Comparison of ENCODE assay signal across 23 cellular contexts in genomic region chr5:133703935-133704334, GRCh38.
DNase-seq lines count a peak whose midpoint lies in the region; ATAC-seq and TF ChIP-seq lines count a peak whose summit lies in the region.
"Had no signal": no experiment of that assay in that cellular context is flagged by ENCODE, and none has a peak within 500 bp of the region (broad histone marks: within the 10 kb centered on the region; RNA-seq: fewer than 3 reads in every experiment).

No MANE protein-coding gene starts in this region.

- H3K79me2 ChIP-seq in PC-3 (ENCODE audit: low read length) = no peaks in the 10 kb centered on the region

- H3K27ac Mint-ChIP-seq in endodermal cell = no peak overlapping the region
- no peak overlapping the region for H3K27ac Mint-ChIP-seq in type B pancreatic cell
- H3K27ac Mint-ChIP-seq: CD14-positive monocyte; CD4-positive, alpha-beta memory T cell; CD4-positive, CD25-positive, alpha-beta regulatory T cell; CD8-positive, alpha-beta memory T cell had no signal

- H2AFZ ChIP-seq in PC-3 (ENCODE audit: low read length) = no peak overlapping the region

- H3K27me3 Mint-ChIP-seq in endodermal cell (ENCODE audit: insufficient read depth) (peaks cover 6% of the 10 kb centered on the region), type B pancreatic cell (peaks cover 9% of the 10 kb centered on the region)
- H3K27me3 Mint-ChIP-seq: CD4-positive, CD25-positive, alpha-beta regulatory T cell had no signal

- H4K20me1 ChIP-seq in PC-3 (ENCODE audit: low read length) = no peaks in the 10 kb centered on the region
- H4K20me1 ChIP-seq: BLaER1 had no signal

- H3K9me3 Mint-ChIP-seq in endodermal cell (no peaks in the 10 kb centered on the region), type B pancreatic cell (peaks cover 7% of the 10 kb centered on the region)
- H3K9me3 Mint-ChIP-seq: CD8-positive, alpha-beta memory T cell had no signal

- no peaks in the 10 kb centered on the region for H3K36me3 ChIP-seq in endodermal cell (ENCODE audit: control insufficient read depth, insufficient read depth, low read length)
- no peaks in the 10 kb centered on the region for H3K36me3 ChIP-seq in PC-3 (ENCODE audit: low read depth, low read length)
- H3K36me3 ChIP-seq: BE2C, BLaER1 had no signal

- CTCF ChIA-PET in PC-3 (lab: Charles Lee) = no interaction called here

- POLR2A ChIA-PET in PC-3 (lab: Charles Lee; ENCODE audit: unreplicated experiment) = no interaction called here

- ATAC-seq in PC-3 = no peak
- ATAC-seq: GM12878 had no signal

- no peak overlapping the region for H3K4me3 Mint-ChIP-seq in endodermal cell
- H3K4me3 Mint-ChIP-seq in type B pancreatic cell = no peak overlapping the region
- H3K4me3 Mint-ChIP-seq: CD14-positive monocyte; CD4-positive, alpha-beta memory T cell; CD4-positive, CD25-positive, alpha-beta regulatory T cell; CD8-positive, alpha-beta memory T cell had no signal

- DNase-seq in SK-N-DZ (ENCODE audit: low spot score) = peak; percentile 60
- peak; percentile 19 for DNase-seq in endodermal cell
- DNase-seq in type B pancreatic cell (ENCODE audit: extremely low spot score, unreplicated experiment) = peak; percentile 43
- no peak for DNase-seq in PC-3
- no peak for DNase-seq in activated CD8-positive, alpha-beta memory T cell treated with anti-CD3 and anti-CD28 coated beads, Interleukin-2, amount 50 U/mL, for 4 hours
- DNase-seq: 8988T; ACHN; C1 segment of cervical spinal cord; CD4-positive, alpha-beta memory T cell; CD4-positive, CD25-positive, alpha-beta regulatory T cell; CD8-positive, alpha-beta memory T cell; COR-L47; DMS 273 treated with DMSO at 0.1 percent for 48 hours; DMS153; DMS53; DMS79; DND-41; EL; GDM1 had no signal

- WGBS in endodermal cell (ENCODE audit: insufficient coverage in 1 of 2, insufficient read length in 1 of 2), 2 experiments = 100% methylated on average over 1 of the region's 1 CpG

- BruUV-seq in PC-3 (replicated peaks; lab: Mats Ljungman, UMichigan) = no TSS peak

- H3K9ac ChIP-seq in endodermal cell (ENCODE audit: extremely low read depth, low read length, poor library complexity, severe bottlenecking) = no peak overlapping the region
- no peak overlapping the region for H3K9ac ChIP-seq in PC-3 (ENCODE audit: low read length)
- H3K9ac ChIP-seq: BLaER1 had no signal

- intact Hi-C loops in PC-3 (cut with micrococcal nuclease) = no loop called here

- H3K27ac ChIP-seq in endodermal cell (ENCODE audit: low read depth, low read length) (no peak overlapping the region), PC-3 (ENCODE audit: low read length) (no peak overlapping the region)
- H3K27ac ChIP-seq: BLaER1 had no signal

- H3K9me3 ChIP-seq in endodermal cell (ENCODE audit: control insufficient read depth, low read length) (no peaks in the 10 kb centered on the region), PC-3 (ENCODE audit: low read length) (no peaks in the 10 kb centered on the region)
- H3K9me3 ChIP-seq: BE2C, BLaER1 had no signal

- H3K4me1 ChIP-seq in endodermal cell (ENCODE audit: control insufficient read depth, insufficient read depth, low read length) = no peaks in the 10 kb centered on the region
- no peaks in the 10 kb centered on the region for H3K4me1 ChIP-seq in PC-3 (ENCODE audit: insufficient read depth, low read length)
- H3K4me1 ChIP-seq: BLaER1 had no signal

- no peaks in the 10 kb centered on the region for H3F3A ChIP-seq in PC-3 (ENCODE audit: low read length, unreplicated experiment)

- H3K36me3 Mint-ChIP-seq in endodermal cell (ENCODE audit: low read depth) (no peaks in the 10 kb centered on the region), type B pancreatic cell (no peaks in the 10 kb centered on the region)
- H3K36me3 Mint-ChIP-seq: CD14-positive monocyte; CD4-positive, alpha-beta memory T cell; CD4-positive, CD25-positive, alpha-beta regulatory T cell; CD8-positive, alpha-beta memory T cell had no signal

- H3K4me1 Mint-ChIP-seq in endodermal cell (no peaks in the 10 kb centered on the region), type B pancreatic cell (ENCODE audit: unreplicated experiment) (peaks cover 10% of the 10 kb centered on the region)
- H3K4me1 Mint-ChIP-seq: CD14-positive monocyte; CD4-positive, alpha-beta memory T cell; CD8-positive, alpha-beta memory T cell had no signal

- no peak for TF ChIP-seq CTCF in endodermal cell (conservative IDR thresholded peaks at IDR 0.05)
- no peak for TF ChIP-seq CTCF in type B pancreatic cell (conservative IDR thresholded peaks at IDR 0.05)
- TF ChIP-seq CTCF in PC-3 (conservative IDR thresholded peaks at IDR 0.05; ENCODE audit: low read depth, low read length) = no peak

- no peak overlapping the region for H3K4me2 ChIP-seq in PC-3 (ENCODE audit: low read length)
- H3K4me2 ChIP-seq: BLaER1 had no signal

- H3K27me3 ChIP-seq in endodermal cell (ENCODE audit: control insufficient read depth, insufficient read depth, low read length, poor library complexity, severe bottlenecking) (no peaks in the 10 kb centered on the region), PC-3 (ENCODE audit: low read length) (no peaks in the 10 kb centered on the region)
- H3K27me3 ChIP-seq: BE2C, BLaER1 had no signal

- H3K4me3 ChIP-seq in endodermal cell (ENCODE audit: low read length) = no peak overlapping the region
- no peak overlapping the region for H3K4me3 ChIP-seq in PC-3 (ENCODE audit: low read length)
- H3K4me3 ChIP-seq: BLaER1, GM12878 had no signal

- no peaks in the 10 kb centered on the region for H3K9me2 ChIP-seq in PC-3 (replicated peaks; ENCODE audit: low read length)

Comparison
In these comparisons a context has a peak if more than half of its experiments do, and no peak if none do; other contexts are left out.
1. DNase-seq: peak in SK-N-DZ (single experiment), endodermal cell (single experiment) and type B pancreatic cell (single experiment); none in PC-3 (single experiment) and activated CD8-positive, alpha-beta memory T cell treated with anti-CD3 and anti-CD28 coated beads, Interleukin-2, amount 50 U/mL, for 4 hours (single experiment).